27 cellular contexts compared by ENCODE assay signal in the genomic region with DNA sequence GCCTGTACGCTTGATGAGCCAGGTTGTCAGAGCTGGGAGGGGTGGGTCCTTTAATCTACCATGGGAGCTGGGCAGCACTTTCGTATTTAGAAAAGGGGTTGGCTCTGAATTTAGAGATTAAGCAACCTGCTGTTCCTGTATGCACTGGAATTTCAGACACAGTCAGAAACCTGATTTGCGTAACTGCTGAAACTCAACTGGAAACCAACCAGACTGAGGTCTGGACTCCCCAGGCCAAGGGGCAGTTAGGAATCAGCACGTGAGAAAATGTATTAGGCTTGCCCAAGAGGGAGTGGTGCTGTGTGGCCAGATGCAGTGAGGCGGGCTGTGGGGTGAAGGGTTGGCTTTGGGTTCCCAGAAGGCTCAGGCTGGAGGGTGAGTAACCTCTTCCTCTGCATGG.
A peak's percentile ranks its signal among the peaks of the same experiment; 100 is the strongest.
DNase-seq lines count a peak whose midpoint lies in the region; ATAC-seq and TF ChIP-seq lines count a peak whose summit lies in the region.
"Had no signal": no experiment of that assay in that cellular context is flagged by ENCODE, and none has a peak within 500 bp of the region (broad histone marks: within the 10 kb centered on the region; RNA-seq: fewer than 3 reads in every experiment).

No MANE protein-coding gene starts in this region.

- no peak for DNase-seq in right cardiac atrium
- no peak for DNase-seq in cardiac septum (ENCODE audit: low spot score)
- peak; percentile 41 for DNase-seq in choroid plexus epithelial cell (ENCODE audit: low read depth)
- DNase-seq in left lung, result no peak
- peak in 1 of 2 donors; percentile 68 for DNase-seq in upper lobe of left lung
- no peak for DNase-seq in GOT3 (lab: John Stamatoyannopoulos, UW)
- DNase-seq in NCI-H1105 treated with DMSO at 0.1 percent for 48 hours (lab: John Stamatoyannopoulos, UW), result no peak
- DNase-seq: activated CD4-positive, alpha-beta T cell treated with anti-CD3 and anti-CD28 coated beads, Interleukin-2, amount 10 ng/mL, durations not matched to agents 7 days and 5 days; activated naive CD8-positive, alpha-beta T cell treated with anti-CD3 and anti-CD28 coated beads, Interleukin-2, amount 10 ng/mL, durations not matched to agents 7 days and 5 days; Caco-2; colonic mucosa; DMS79 treated with DMSO at 0.1 percent for 48 hours; gastrocnemius medialis; islet precursor cell; KG1; NCI-H1092; NCI-H2029; NCI-H345; nucleus accumbens; Peyer's patch; stimulated activated CD4-positive, alpha-beta T cell treated with anti-CD3 and anti-CD28 coated beads, Interleukin-4, amount 100 ng/mL, for 4 hours; T-helper 17 cell had no signal

- H3K9me3 ChIP-seq in right cardiac atrium (ENCODE audit: control insufficient read depth, low read length) (no peaks in the 10 kb centered on the region), left lung (no peaks in the 10 kb centered on the region), upper lobe of left lung (no peaks in the 10 kb centered on the region)
- H3K9me3 ChIP-seq: A549, Caco-2, colonic mucosa, gastrocnemius medialis, Peyer's patch, SJSA1 had no signal

- no peak overlapping the region for H3K4me3 ChIP-seq in right cardiac atrium (ENCODE audit: low read length)
- H3K4me3 ChIP-seq in choroid plexus epithelial cell (ENCODE audit: low read depth, low read length), result no peak overlapping the region
- no peak overlapping the region for H3K4me3 ChIP-seq in left lung
- H3K4me3 ChIP-seq in upper lobe of left lung, result no peak overlapping the region
- H3K4me3 ChIP-seq: A549, colonic mucosa, gastrocnemius medialis, GM12878, Peyer's patch, SJSA1 had no signal

- TF ChIP-seq CTCF in choroid plexus epithelial cell (conservative IDR thresholded peaks at IDR 0.05; ENCODE audit: low read depth, low read length) (no peak), left lung (IDR thresholded peaks at IDR 0.05) (no peak), upper lobe of left lung (IDR thresholded peaks at IDR 0.05) (no peak)

- TF ChIP-seq EP300 in upper lobe of left lung (IDR thresholded peaks at IDR 0.05), result peak in 1 of 4 donors; percentile 43

- no peak overlapping the region for H3K27ac ChIP-seq in right cardiac atrium (ENCODE audit: low read length)
- H3K27ac ChIP-seq in left lung, result peak overlapping the region in 1 of 2 donors; percentile 43
- H3K27ac ChIP-seq in upper lobe of left lung, result peak overlapping the region in 3 of 4 donors; percentile 7 to 69 (median 27)
- H3K27ac ChIP-seq: A549, colonic mucosa, gastrocnemius medialis, Peyer's patch, SJSA1, VCaP had no signal

- TF ChIP-seq POLR2A in upper lobe of left lung (IDR thresholded peaks at IDR 0.05), result no peak

- H3K27me3 ChIP-seq in right cardiac atrium (ENCODE audit: control insufficient read depth, insufficient read depth), result no peaks in the 10 kb centered on the region
- no peaks in the 10 kb centered on the region for H3K27me3 ChIP-seq in left lung
- H3K27me3 ChIP-seq in upper lobe of left lung, result no peaks in the 10 kb centered on the region
- H3K27me3 ChIP-seq: colonic mucosa, gastrocnemius medialis, Peyer's patch, SJSA1 had no signal

- ATAC-seq in right cardiac atrium, result peak; percentile 36 to 41
- ATAC-seq in left lung, result peak; percentile 9
- peak; percentile 40 to 66 for ATAC-seq in upper lobe of left lung (ENCODE audit: low FRiP score in 2 of 2)
- ATAC-seq in GM18511 (IDR thresholded peaks at IDR 0.05; ENCODE audit: unreplicated experiment), result no peak
- ATAC-seq: A549, GM12878, T-helper 17 cell had no signal

- no peaks in the 10 kb centered on the region for H3K4me1 ChIP-seq in right cardiac atrium (ENCODE audit: control insufficient read depth, insufficient read depth, low read length)
- H3K4me1 ChIP-seq in left lung, result peaks cover 11% of the 10 kb centered on the region in 2 donors
- peaks cover 0 to 24% (median 15%) of the 10 kb centered on the region in 4 donors for H3K4me1 ChIP-seq in upper lobe of left lung
- H3K4me1 ChIP-seq: Caco-2, colonic mucosa, Peyer's patch, SJSA1 had no signal

- intact Hi-C loops in right cardiac atrium (cut with DNase I), result no loop called here
- intact Hi-C loops in cardiac septum (cut with DNase I), result no loop called here
- intact Hi-C loops in left lung (cut with DNase I), result no loop called here

- WGBS in right cardiac atrium, result 93% methylated on average over 5 of the region's 5 CpGs
- 54 to 64% methylated on average over 5 of the region's 5 CpGs for WGBS in upper lobe of left lung, 2 donors

- H3K36me3 ChIP-seq in left lung (no peaks in the 10 kb centered on the region), upper lobe of left lung (no peaks in the 10 kb centered on the region)
- H3K36me3 ChIP-seq: colonic mucosa, gastrocnemius medialis, Peyer's patch, SJSA1 had no signal
